Comparison of ENCODE assay signal across 8 cellular contexts in the genomic region with DNA sequence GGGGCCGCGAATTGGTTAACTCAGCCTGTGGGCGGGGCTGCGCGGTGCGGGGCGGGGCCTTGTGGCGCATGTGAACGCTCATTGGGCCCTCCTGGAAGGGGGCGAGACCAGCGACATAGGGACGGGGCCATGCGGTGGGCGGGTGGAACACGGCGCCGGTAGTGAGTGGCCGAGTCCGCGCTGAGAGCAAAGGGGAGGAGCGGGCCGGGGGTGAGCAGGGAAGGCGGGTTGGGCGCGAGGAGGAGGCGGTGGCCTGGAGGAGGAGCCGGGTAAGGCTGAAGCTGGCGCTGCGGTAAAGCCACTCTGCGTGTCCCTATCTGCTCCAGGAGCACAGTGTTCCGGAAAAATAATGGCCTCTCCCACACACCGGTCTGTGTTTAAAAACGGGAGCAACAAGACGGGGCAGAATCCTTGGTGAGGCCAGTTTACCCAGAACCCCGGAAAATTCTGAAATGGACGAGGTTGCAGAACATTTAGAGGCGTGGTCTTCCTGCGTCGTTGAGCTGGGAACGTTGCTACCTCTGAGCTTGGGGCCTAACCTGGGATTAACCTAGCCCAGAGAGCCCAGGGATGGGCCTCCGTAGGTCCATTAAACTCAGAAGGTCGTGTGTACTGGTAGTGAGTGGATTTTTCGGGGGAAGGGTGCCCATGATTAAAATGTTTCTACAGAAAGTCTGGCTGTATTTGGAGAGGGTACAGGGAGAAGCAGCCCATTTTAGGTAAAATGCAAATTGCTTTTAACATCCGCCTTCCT. TPM values are rescaled to one million over a fixed set of nuclear protein-coding genes. Genes with fewer than 3 reads are reported as not detected.
A peak's percentile ranks its signal among the peaks of the same experiment; 100 is the strongest.
DNase-seq lines count a peak whose midpoint lies in the region; ATAC-seq and TF ChIP-seq lines count a peak whose summit lies in the region.

No MANE protein-coding gene starts in this region.

- H3K4me1 ChIP-seq in ES-I3 (ENCODE audit: insufficient read depth, low read length) (no peaks in the 10 kb centered on the region; the same call in 1 of the 2 replicates), H9 (ENCODE audit: insufficient read depth, low read length) (0 out of 2 replicates have a peak, but pooled peaks cover 2% of the 10 kb centered on the region)

- peak overlapping the region; percentile 60 for H2AFZ ChIP-seq in H9 (ENCODE audit: low read length)
- peak overlapping the region; percentile 88 for H2AFZ ChIP-seq in neural cell (ENCODE audit: low read depth, low read length)

- no peaks in the 10 kb centered on the region for H3K9me2 ChIP-seq in neural cell (ENCODE audit: insufficient read depth, low read length)

- no peak overlapping the region for H2AK5ac ChIP-seq in H9 (ENCODE audit: insufficient read length, low read length)

- H3K4me2 ChIP-seq in H9 (ENCODE audit: insufficient read depth, insufficient read length, low read length) (peak overlapping the region; percentile 55), neural cell (ENCODE audit: low read length) (peak overlapping the region; percentile 98)

- peak overlapping the region; percentile 31 for H3K27ac ChIP-seq in H9 (ENCODE audit: insufficient read length, low read depth, low read length)
- peak overlapping the region; percentile 87 for H3K27ac ChIP-seq in neural cell (ENCODE audit: low read length)

- WGBS in H9 (ENCODE audit: extremely low coverage, insufficient read length, low lambda C conversion rate) = no CpG with 5 or more reads among the region's 44 CpGs

- peak; percentile 44 for TF ChIP-seq RAD21 in neural cell (conservative IDR thresholded peaks at IDR 0.05)

- peak overlapping the region; percentile 87 for H3K9ac ChIP-seq in ES-I3 (ENCODE audit: low read depth, low read length)
- peak overlapping the region; percentile 58 for H3K9ac ChIP-seq in H9 (ENCODE audit: extremely low read depth, insufficient read length, low read length)
- peak overlapping the region; percentile 76 for H3K9ac ChIP-seq in neural cell (ENCODE audit: low read length)

- H3T11ph ChIP-seq in H9 (ENCODE audit: low read length) = no peak overlapping the region

- TF ChIP-seq CTCF in H9 (conservative IDR thresholded peaks at IDR 0.05) = no peak
- TF ChIP-seq CTCF in fibroblast of the aortic adventitia (IDR thresholded peaks at IDR 0.05; ENCODE audit: insufficient read depth, low read length) = no peak
- no peak for TF ChIP-seq CTCF in neural cell (IDR thresholded peaks at IDR 0.05; ENCODE audit: poor library complexity, severe bottlenecking)

- no peak overlapping the region for H3K4ac ChIP-seq in H9 (ENCODE audit: low read depth, low read length)

- H3K79me2 ChIP-seq in H9 (ENCODE audit: insufficient read depth, low read length) (peaks cover 2% of the 10 kb centered on the region; the same call in 1 of the 2 replicates), neural cell (replicated peaks; ENCODE audit: insufficient read depth, low read length) (peaks cover 13% of the 10 kb centered on the region)

- ATAC-seq in stimulated activated naive CD8-positive, alpha-beta T cell treated with anti-CD3 and anti-CD28 coated beads, Interleukin-15, amount 100 ng/mL, for 72 hours = peak; percentile 97

- H3K14ac ChIP-seq in H9 (ENCODE audit: insufficient read depth, low read length) = peak overlapping the region; percentile 79; the same call in 1 of the 2 replicates

- no peaks in the 10 kb centered on the region for H3F3A ChIP-seq in neural cell (ENCODE audit: insufficient read depth, low read length, poor library complexity, severe bottlenecking)

- no peaks in the 10 kb centered on the region for H3K9me3 ChIP-seq in ES-I3 (ENCODE audit: control insufficient read depth, insufficient read depth, low read length)
- no peaks in the 10 kb centered on the region for H3K9me3 ChIP-seq in H9 (ENCODE audit: control insufficient read depth, low read depth, low read length)
- no peaks in the 10 kb centered on the region for H3K9me3 ChIP-seq in neural cell (ENCODE audit: low read length)

- peak overlapping the region; percentile 78 for H3K18ac ChIP-seq in H9 (ENCODE audit: insufficient read length, low read depth, low read length)

- no peak overlapping the region for H4K5ac ChIP-seq in H9 (ENCODE audit: insufficient read length, low read depth, low read length)

- no peak overlapping the region for H4K8ac ChIP-seq in H9 (replicated peaks; ENCODE audit: insufficient read length, low read depth, low read length)

- H3K4me1 Mint-ChIP-seq in H9 = peaks cover 21 to 29% of the 10 kb centered on the region in 2 experiments
- peaks cover 33% of the 10 kb centered on the region for H3K4me1 Mint-ChIP-seq in stimulated activated naive CD8-positive, alpha-beta T cell treated with anti-CD3 and anti-CD28 coated beads, Interleukin-15, amount 100 ng/mL, for 72 hours

- no peak overlapping the region for H3K56ac ChIP-seq in H9 (ENCODE audit: insufficient read length, low read depth, low read length)

- H4K91ac ChIP-seq in H9 (ENCODE audit: insufficient read length, low read depth, low read length) = no peak overlapping the region

- no peaks in the 10 kb centered on the region for H3K27me3 ChIP-seq in H9 (ENCODE audit: insufficient read depth, low read length)
- no peaks in the 10 kb centered on the region for H3K27me3 ChIP-seq in neural cell (ENCODE audit: insufficient read depth, low read depth, low read length)

- H3K79me1 ChIP-seq in H9 (ENCODE audit: insufficient read depth, low read depth, low read length, poor library complexity, severe bottlenecking) = no peaks in the 10 kb centered on the region

- no peak overlapping the region for H2BK20ac ChIP-seq in H9 (ENCODE audit: low read depth, low read length, poor library complexity, severe bottlenecking)

- no peak overlapping the region for H2BK120ac ChIP-seq in H9 (ENCODE audit: low read depth, low read length, poor library complexity, severe bottlenecking)

- H4K20me1 ChIP-seq in H9 (ENCODE audit: control insufficient read depth, insufficient read depth, insufficient read length) (no peaks in the 10 kb centered on the region), neural cell (ENCODE audit: insufficient read depth) (no peaks in the 10 kb centered on the region)

- H3K27me3 Mint-ChIP-seq in H9 (ENCODE audit: low read depth) = no peaks in the 10 kb centered on the region; the same call in 1 of the 2 replicates
- H3K27me3 Mint-ChIP-seq in stimulated activated naive CD8-positive, alpha-beta T cell treated with anti-CD3 and anti-CD28 coated beads, Interleukin-15, amount 100 ng/mL, for 72 hours = no peaks in the 10 kb centered on the region

- H2BK5ac ChIP-seq in H9 (ENCODE audit: insufficient read length, low read length) = no peak overlapping the region

- H3K36me3 ChIP-seq in ES-I3 (ENCODE audit: insufficient read depth, low read length) (no peaks in the 10 kb centered on the region), neural cell (ENCODE audit: insufficient read depth, low read length) (no peaks in the 10 kb centered on the region)

- H3K4me3 Mint-ChIP-seq in H9 = peak overlapping the region; percentile 87 to 94
- H3K4me3 Mint-ChIP-seq in stimulated activated naive CD8-positive, alpha-beta T cell treated with anti-CD3 and anti-CD28 coated beads, Interleukin-15, amount 100 ng/mL, for 72 hours = peak overlapping the region; percentile 93 to 94

- no peaks in the 10 kb centered on the region for H3K36me3 Mint-ChIP-seq in H9 (ENCODE audit: insufficient read depth in 1 of 3, low read depth in 3 of 3)

- peak; percentile 82 for TF ChIP-seq POLR2A in Raji (IDR thresholded peaks at IDR 0.05; ENCODE audit: insufficient read depth, low read depth, low read length)

- no peaks in the 10 kb centered on the region for H3K9me3 Mint-ChIP-seq in H9
- no peaks in the 10 kb centered on the region for H3K9me3 Mint-ChIP-seq in stimulated activated naive CD8-positive, alpha-beta T cell treated with anti-CD3 and anti-CD28 coated beads, Interleukin-15, amount 100 ng/mL, for 72 hours

- H3K23me2 ChIP-seq in H9 (ENCODE audit: insufficient read length, low read depth, low read length, poor library complexity, severe bottlenecking) = peaks cover 12% of the 10 kb centered on the region

- H3K23ac ChIP-seq in H9 (ENCODE audit: insufficient read length, low read depth, low read length) = no peak overlapping the region

- peak overlapping the region; percentile 96 to 99 (median 99) for H3K27ac Mint-ChIP-seq in H9
- H3K27ac Mint-ChIP-seq in stimulated activated naive CD8-positive, alpha-beta T cell treated with anti-CD3 and anti-CD28 coated beads, Interleukin-15, amount 100 ng/mL, for 72 hours = peak overlapping the region; percentile 96

- H3K4me3 ChIP-seq in fibroblast of the aortic adventitia (ENCODE audit: low read depth, low read length) (peak overlapping the region; percentile 74), neural cell (ENCODE audit: low read length) (peak overlapping the region; percentile 84)

- H2BK12ac ChIP-seq in H9 (ENCODE audit: insufficient read length, low read depth, low read length) = no peak overlapping the region

- no peak overlapping the region for H2BK15ac ChIP-seq in H9 (ENCODE audit: low read depth, low read length)

- DNase-seq in H9 (peak; percentile 99), M059J (ENCODE audit: low read depth) (peak; percentile 99), fibroblast of the aortic adventitia (ENCODE audit: low read depth) (peak; percentile 98)
- DNase-seq in activated effector memory CD4-positive, alpha-beta T cell treated with anti-CD3 and anti-CD28 coated beads, Interleukin-2, amount 50 U/mL, for 16 hours = peak; percentile 100
- DNase-seq in stimulated activated naive CD8-positive, alpha-beta T cell treated with anti-CD3 and anti-CD28 coated beads, Interleukin-15, amount 100 ng/mL, for 72 hours = peak; percentile 100

- TF ChIP-seq EP300 in neural cell (conservative IDR thresholded peaks at IDR 0.05; ENCODE audit: poor library complexity, severe bottlenecking) = no peak

TF ChIP-seq in neural cell, 6 proteins besides CTCF, POLR2A, EP300 and RAD21 (continues in another document):
- peak; percentile 71 for TF ChIP-seq MXI1 (conservative IDR thresholded peaks at IDR 0.05; ENCODE audit: poor library complexity, severe bottlenecking)

RNA-seq across cellular contexts. Expression of gene CTNNBIP1, which starts 0.5 kb away (rescaled TPM):
- 43.0 and 44.4 TPM in 2 replicates for total RNA-seq in H9 (2021)
- total RNA-seq in M059J (2014; rRNA removed; shearing (Covaris generic)) = 35.7 and 37.1 TPM in 2 replicates
- total RNA-seq in fibroblast of the aortic adventitia (ENCODE audit: low replicate concordance) = 11.9 and 12.3 TPM in 2 replicates
- 69.3 and 81.9 TPM in 2 replicates for polyA plus RNA-seq in neural cell
- polyA minus RNA-seq in neural cell = 55.3 and 60.9 TPM in 2 replicates

RNA-seq across cellular contexts. Expression of gene LZIC, which starts 32.6 kb away (rescaled TPM):
- total RNA-seq in H9 (2021) = 22.9 and 23.6 TPM in 2 replicates
- total RNA-seq in M059J (2014; rRNA removed; shearing (Covaris generic)) = 17.5 and 33.0 TPM in 2 replicates
- 50.3 and 61.0 TPM in 2 replicates for total RNA-seq in fibroblast of the aortic adventitia (ENCODE audit: low replicate concordance)
- polyA plus RNA-seq in neural cell = 51.9 and 57.2 TPM in 2 replicates
- polyA minus RNA-seq in neural cell = 76.7 and 84.5 TPM in 2 replicates

RNA-seq across cellular contexts. Expression of gene NMNAT1, which starts 32.7 kb away (rescaled TPM):
- total RNA-seq in H9 (2021) = 2.8 TPM in 2 replicates
- 12.8 and 13.8 TPM in 2 replicates for total RNA-seq in M059J (2014; rRNA removed; shearing (Covaris generic))
- total RNA-seq in fibroblast of the aortic adventitia (ENCODE audit: low replicate concordance) = 9.7 and 10.6 TPM in 2 replicates
- polyA plus RNA-seq in neural cell = 4.9 and 7.7 TPM in 2 replicates
- 12.5 and 13.6 TPM in 2 replicates for polyA minus RNA-seq in neural cell

Comparison
In these comparisons a context has a peak if more than half of its experiments do, and no peak if none do; other contexts are left out.
1. Peak in every context shown above with its lines: DNase-seq, ATAC-seq, H3K4me3 ChIP-seq and H3K27ac ChIP-seq.